In genomic region chr6:109318328-109318876, GRCh38 we compare ENCODE assay signal across 14 cellular contexts.
DNase-seq lines count a peak whose midpoint lies in the region; ATAC-seq, FAIRE-seq and TF ChIP-seq lines count a peak whose summit lies in the region.
"Had no signal": no experiment of that assay in that cellular context is flagged by ENCODE, and none has a peak within 500 bp of the region (broad histone marks: within the 10 kb centered on the region; RNA-seq: fewer than 3 reads in every experiment).

No MANE protein-coding gene starts in this region.

- no peak for TF ChIP-seq CTCF in HepG2 (CRISPR knock-in tag; IDR thresholded peaks at IDR 0.05)

- no peaks in the 10 kb centered on the region for H4K20me1 ChIP-seq in HepG2 (ENCODE audit: insufficient read depth, low read length)

- no peak overlapping the region for H2AFZ ChIP-seq in HepG2 (ENCODE audit: low read length)

- H3K27me3 ChIP-seq in HepG2 (ENCODE audit: control insufficient read depth in 1 of 2, insufficient read depth in 2 of 2, low read length in 2 of 2) = no peaks in the 10 kb centered on the region

- TF ChIP-seq EP300 in HepG2 (IDR thresholded peaks at IDR 0.05; ENCODE audit: low read depth in 2 of 2, low read length in 2 of 2) (no peak), HepG2 (CRISPR knock-in tag; IDR thresholded peaks at IDR 0.05; ENCODE audit: borderline replicate concordance) (no peak)

- POLR2A ChIA-PET in HepG2 (lab: Yijun Ruan, JAX) = interaction anchor here (1.0 to 2.1 kb wide), 4 partner anchors 10 to 67 kb away, joined by 3 to 4 read pairs (median 4); partner anchors contain the start of gene CD164

- ATAC-seq in HepG2 = peak; percentile 99
- ATAC-seq: A549; activated CD4-positive, CD25-positive, alpha-beta regulatory T cell treated with anti-CD3 and anti-CD28 coated beads, Interleukin-2, amount 50 U/mL, for 24 hours had no signal

- H3K9me3 ChIP-seq in HepG2 (ENCODE audit: low read length) = no peaks in the 10 kb centered on the region
- H3K9me3 ChIP-seq: A549 had no signal

- peak; percentile 51 for DNase-seq in NCI-H1436 (lab: John Stamatoyannopoulos, UW)
- DNase-seq in NCI-H1436 treated with DMSO at 0.1 percent for 48 hours (lab: John Stamatoyannopoulos, UW) = no peak
- peak; percentile 75 for DNase-seq in SW480 (ENCODE audit: low spot score)
- peak; percentile 78 for DNase-seq in HepG2 (ENCODE audit: low spot score)
- no peak for DNase-seq in AML-193 (lab: John Stamatoyannopoulos, UW)
- no peak for DNase-seq in NCI-H82 (lab: John Stamatoyannopoulos, UW)
- no peak for DNase-seq in activated CD8-positive, alpha-beta memory T cell treated with anti-CD3 and anti-CD28 coated beads, Interleukin-2, amount 50 U/mL, for 48 hours
- DNase-seq: RPMI8226; stimulated activated CD8-positive, alpha-beta memory T cell treated with anti-CD3 and anti-CD28 coated beads, Interleukin-4, amount 100 ng/mL, for 48 hours had no signal

- peak overlapping the region; percentile 39 for H3K27ac ChIP-seq in HepG2 (ENCODE audit: extremely low read length, insufficient read depth, low read length)
- peak overlapping the region; percentile 98 for H3K27ac ChIP-seq in temporal lobe (ENCODE audit: low read depth, low read length)
- H3K27ac ChIP-seq: A549 had no signal

- BruUV-seq in HepG2 (replicated peaks; lab: Mats Ljungman, UMichigan) = no TSS peak

- intact Hi-C loops in HepG2 (cut with micrococcal nuclease; ENCODE audit: unreplicated experiment) = no loop called here

- in situ Hi-C loops in HepG2 (cut with HindIII; ENCODE audit: extremely low pct_ligation_motif_present, low pct_unique_long_range_greater_than_20kb) = no loop called here

- peak; percentile 17; the same call in 1 of the 2 replicates for TF ChIP-seq RAD21 in HepG2 (CRISPR knock-in tag; IDR thresholded peaks at IDR 0.05)

- CTCF ChIA-PET in HepG2 (lab: Yijun Ruan, JAX; ENCODE audit: low intra/inter-chr PET ratio, low total read pairs) = no interaction called here

- WGBS in HepG2 (ENCODE audit: low lambda C conversion rate) = under 1% methylated on average over 10 of the region's 11 CpGs

- peak; percentile 87 for FAIRE-seq in HepG2 (lab: Jason Lieb, UNC)
- FAIRE-seq: A549, endometrium, islet of Langerhans had no signal

- peak overlapping the region; percentile 54 for H3K4me2 ChIP-seq in HepG2 (ENCODE audit: low read depth, low read length)
- H3K4me2 ChIP-seq: A549 had no signal

- peak overlapping the region in 1 of 3 experiments; percentile 23; a peak in 2 of 6 replicates for H3K4me3 ChIP-seq in HepG2 (replicated peaks in 1 of 3; ENCODE audit: insufficient read depth in 1 of 3, low read depth in 2 of 3, low read length in 3 of 3)
- H3K4me3 ChIP-seq: A549 had no signal

- H3K9ac ChIP-seq in HepG2 (ENCODE audit: insufficient read depth, low read depth, low read length) = no peak overlapping the region

- H3K4me1 ChIP-seq in HepG2 (ENCODE audit: insufficient read depth, low read length) = peaks cover 31% of the 10 kb centered on the region
- H3K4me1 ChIP-seq: A549 had no signal

- H3K79me2 ChIP-seq in HepG2 (ENCODE audit: insufficient read depth, low read length) = no peaks in the 10 kb centered on the region

- H3K36me3 ChIP-seq in HepG2 (replicated peaks in 1 of 2; ENCODE audit: control insufficient read depth in 1 of 2, insufficient read depth in 2 of 2, low read length in 2 of 2) = no peaks in the 10 kb centered on the region

- no peak for TF ChIP-seq POLR2A in HepG2 (IDR thresholded peaks at IDR 0.05; ENCODE audit: insufficient read depth in 1 of 2, low read depth in 2 of 2, low read length in 2 of 2)

TF ChIP-seq in HepG2, 621 proteins besides CTCF, POLR2A, EP300 and RAD21 (continues in another document):
- TF ChIP-seq ZNF205 (CRISPR knock-in tag; IDR thresholded peaks at IDR 0.05) (no peak), ZNF282 (IDR thresholded peaks at IDR 0.05; ENCODE audit: partially characterized antibody) (no peak), ZNF496 (CRISPR knock-in tag; IDR thresholded peaks at IDR 0.05; ENCODE audit: insufficient replicate concordance) (no peak), ZNF609 (CRISPR knock-in tag; IDR thresholded peaks at IDR 0.05; ENCODE audit: borderline replicate concordance) (peak; percentile 29; the same call in 1 of the 2 replicates), ZNF235 (CRISPR knock-in tag; IDR thresholded peaks at IDR 0.05; ENCODE audit: borderline replicate concordance) (no peak), SOX13 (IDR thresholded peaks at IDR 0.05) (no peak), SOX13 (CRISPR knock-in tag; conservative IDR thresholded peaks at IDR 0.05 in 1 of 2, IDR thresholded peaks at IDR 0.05 in 1 of 2) (peak in 1 of 2 experiments; percentile 60; a peak in 1 of 4 replicates), YEATS4 (CRISPR knock-in tag; IDR thresholded peaks at IDR 0.05; ENCODE audit: borderline replicate concordance) (0 out of 2 replicates have a peak, but pooled peaks have one; percentile 40), ZNF414 (CRISPR knock-in tag; IDR thresholded peaks at IDR 0.05) (no peak), GPBP1L1 (CRISPR knock-in tag; IDR thresholded peaks at IDR 0.05) (no peak), HDAC1 (CRISPR knock-in tag; IDR thresholded peaks at IDR 0.05) (no peak), ZNF792 (CRISPR knock-in tag; IDR thresholded peaks at IDR 0.05) (no peak), ZNF143 (CRISPR knock-in tag; IDR thresholded peaks at IDR 0.05) (no peak), KLF9 (CRISPR knock-in tag; IDR thresholded peaks at IDR 0.05; ENCODE audit: low read depth) (no peak), E2F1 (CRISPR knock-in tag; IDR thresholded peaks at IDR 0.05) (0 out of 2 replicates have a peak, but pooled peaks have one; percentile 26), KDM5A (IDR thresholded peaks at IDR 0.05; ENCODE audit: borderline replicate concordance, low read length) (no peak), SOX5 (CRISPR knock-in tag; IDR thresholded peaks at IDR 0.05; ENCODE audit: borderline replicate concordance) (peak; percentile 49; the same call in 1 of the 2 replicates), ZBTB21 (CRISPR knock-in tag; IDR thresholded peaks at IDR 0.05) (no peak)

Comparison
In these comparisons a context has a peak if more than half of its experiments do, and no peak if none do; other contexts are left out.
1. DNase-seq: peak in NCI-H1436 (single experiment), SW480 (single experiment) and HepG2 (single experiment); none in NCI-H1436 treated with DMSO at 0.1 percent for 48 hours (single experiment), AML-193 (0 of 2), NCI-H82 (single experiment) and activated CD8-positive, alpha-beta memory T cell treated with anti-CD3 and anti-CD28 coated beads, Interleukin-2, amount 50 U/mL, for 48 hours (single experiment).